ENCODE assay signal across 11 cellular contexts in genomic region chr5:150492621-150493020, GRCh38. TPM values are rescaled to one million over a fixed set of nuclear protein-coding genes. Genes with fewer than 3 reads are reported as not detected.
A peak's percentile ranks its signal among the peaks of the same experiment; 100 is the strongest.
DNase-seq lines count a peak whose midpoint lies in the region; ATAC-seq and TF ChIP-seq lines count a peak whose summit lies in the region.
"Had no signal": no experiment of that assay in that cellular context is flagged by ENCODE, and none has a peak within 500 bp of the region (broad histone marks: within the 10 kb centered on the region; RNA-seq: fewer than 3 reads in every experiment).

No MANE protein-coding gene starts in this region.

- H3K27ac ChIP-seq in IMR-90 (ENCODE audit: insufficient read depth, low read length) (peak overlapping the region; percentile 80), dorsolateral prefrontal cortex (peak overlapping the region in 50 of 59 donors; percentile 4 to 98 (median 91)), muscle layer of duodenum (ENCODE audit: low read length) (peak overlapping the region; percentile 36)

- H3K36me3 ChIP-seq in IMR-90 (ENCODE audit: control insufficient read depth, insufficient read depth, low read length) (peaks cover 3% of the 10 kb centered on the region; the same call in 1 of the 2 replicates), muscle layer of duodenum (ENCODE audit: control insufficient read depth in 1 of 2, insufficient read depth in 2 of 2, low read length in 2 of 2) (no peaks in the 10 kb centered on the region)

- H3K9me3 ChIP-seq in IMR-90 (ENCODE audit: control insufficient read depth, insufficient read depth, low read length), result no peaks in the 10 kb centered on the region
- no peaks in the 10 kb centered on the region for H3K9me3 ChIP-seq in muscle layer of duodenum (ENCODE audit: control insufficient read depth in 1 of 2, low read length in 2 of 2)
- H3K9me3 ChIP-seq: BE2C had no signal

- peak overlapping the region; percentile 99 for H2BK5ac ChIP-seq in IMR-90 (ENCODE audit: low read depth, low read length, poor library complexity, severe bottlenecking)

- no peaks in the 10 kb centered on the region for H3K27me3 ChIP-seq in IMR-90 (ENCODE audit: control insufficient read depth, insufficient read depth, low read length)
- H3K27me3 ChIP-seq in dorsolateral prefrontal cortex, result no peaks in the 10 kb centered on the region
- H3K27me3 ChIP-seq in muscle layer of duodenum (ENCODE audit: low read depth, low read length), result no peaks in the 10 kb centered on the region
- H3K27me3 ChIP-seq: BE2C had no signal

- H4K20me1 ChIP-seq in IMR-90 (ENCODE audit: insufficient read depth, low read length), result peaks cover 63% of the 10 kb centered on the region

- TF ChIP-seq POLR2A in IMR-90 (IDR thresholded peaks at IDR 0.05; ENCODE audit: low read depth, low read length), result no peak

- H2AK5ac ChIP-seq in IMR-90 (ENCODE audit: low read depth, low read length), result peak overlapping the region; percentile 76

- peak overlapping the region; percentile 69 for H2BK20ac ChIP-seq in IMR-90 (ENCODE audit: low read depth, low read length)

- DNase-seq in 8988T, result peak; percentile 80
- peak; percentile 87 for DNase-seq in IMR-90
- DNase-seq in dorsolateral prefrontal cortex, result peak in 1 of 10 donors; percentile 62
- no peak for DNase-seq in NCI-H1092 (lab: John Stamatoyannopoulos, UW)
- DNase-seq in HEK293T (ENCODE audit: extremely low spot score), result no peak
- no peak for DNase-seq in LoVo (ENCODE audit: low spot score)
- DNase-seq: activated T-cell treated with anti-CD3 and anti-CD28 coated beads, Interleukin-2, amount 50 U/mL, for 48 hours; BE2C had no signal

- in situ Hi-C loops in IMR-90 (cut with MboI; ENCODE audit: low sequenced_read_pairs), result no loop called here

- H4K91ac ChIP-seq in IMR-90 (ENCODE audit: insufficient read depth, low read depth, low read length), result peak overlapping the region; percentile 56

- H3K9ac ChIP-seq in IMR-90 (ENCODE audit: low read depth, low read length), result peak overlapping the region; percentile 24

- H3K23ac ChIP-seq in IMR-90 (ENCODE audit: low read depth, low read length), result peak overlapping the region; percentile 76

- H3K14ac ChIP-seq in IMR-90 (replicated peaks; ENCODE audit: low read depth, low read length), result peak overlapping the region; percentile 58

- POLR2A ChIA-PET in IMR-90 (lab: Charles Lee; ENCODE audit: unreplicated experiment), result no interaction called here
- POLR2A ChIA-PET in HEK293T (lab: Yijun Ruan, JAX), result no interaction called here

- peak; percentile 16; the same call in 1 of the 2 replicates for TF ChIP-seq RAD21 in IMR-90 (IDR thresholded peaks at IDR 0.05; ENCODE audit: low read length)

- CTCF ChIA-PET in IMR-90 (lab: Yijun Ruan, JAX) (interaction anchor here (0.6 kb wide), 1 partner anchor 24 kb away, joined by 4 read pairs; no protein-coding TSS in a partner anchor), HEK293T (lab: Yijun Ruan, JAX) (interaction anchor here (1.4 kb wide), 1 partner anchor 68 kb away, joined by 5 read pairs; no protein-coding TSS in a partner anchor)

- H3K4me1 ChIP-seq in IMR-90 (ENCODE audit: control insufficient read depth, insufficient read depth, low read length), result peaks cover 60% of the 10 kb centered on the region
- H3K4me1 ChIP-seq in muscle layer of duodenum (ENCODE audit: control insufficient read depth in 1 of 2, insufficient read depth in 2 of 2, low read length in 2 of 2), result peaks cover 49 to 69% of the 10 kb centered on the region in 2 donors

- intact Hi-C loops in IMR-90 (cut with micrococcal nuclease) (no loop called here), dorsolateral prefrontal cortex (cut with DNase I) (loop anchor here in 1 of 2 donors (10.0 kb wide), 1 partner anchor 592 kb away; the partner anchor contains the start of gene TNIP1)

- no TSS peak for BruUV-seq in IMR-90 (replicated peaks; lab: Mats Ljungman, UMichigan)

- dilution Hi-C loops in IMR-90 (cut with HindIII; ENCODE audit: low sequenced_read_pairs, unreplicated experiment), result no loop called here

- peaks cover 31% of the 10 kb centered on the region for H3K9me1 ChIP-seq in IMR-90 (ENCODE audit: insufficient read depth, low read length)

- peak overlapping the region; percentile 81 for H3K4ac ChIP-seq in IMR-90 (ENCODE audit: low read depth, low read length)

- no peak overlapping the region for H3K4me3 ChIP-seq in IMR-90 (ENCODE audit: insufficient read depth, low read depth, low read length)
- no peak overlapping the region for H3K4me3 ChIP-seq in dorsolateral prefrontal cortex
- H3K4me3 ChIP-seq in muscle layer of duodenum (ENCODE audit: low read depth in 1 of 2, low read length in 2 of 2), result no peak overlapping the region
- H3K4me3 ChIP-seq: GM12878 had no signal

- H3K18ac ChIP-seq in IMR-90 (ENCODE audit: low read depth, low read length), result peak overlapping the region; percentile 48; the same call in 1 of the 2 replicates

- H3K4me2 ChIP-seq in IMR-90 (ENCODE audit: low read depth, low read length), result peak overlapping the region; percentile 37

- no peak for TF ChIP-seq CTCF in IMR-90 (conservative IDR thresholded peaks at IDR 0.05; ENCODE audit: low read depth, low read length)
- no peak for TF ChIP-seq CTCF in dorsolateral prefrontal cortex (IDR thresholded peaks at IDR 0.05 in 54 of 56, conservative IDR thresholded peaks at IDR 0.05 in 2 of 56; ENCODE audit: low read depth in 1 of 56, partially characterized antibody in 56 of 56)

- peak overlapping the region; percentile 35; the same call in 1 of the 2 replicates for H4K5ac ChIP-seq in IMR-90 (ENCODE audit: low read depth, low read length)

- H3K56ac ChIP-seq in IMR-90 (ENCODE audit: extremely low read depth, insufficient read depth, low read length), result peak overlapping the region; percentile 54; the same call in 1 of the 2 replicates

- peak overlapping the region; percentile 19; the same call in 1 of the 3 replicates for H2BK15ac ChIP-seq in IMR-90 (ENCODE audit: low read depth, low read length)

- peak overlapping the region; percentile 16 to 75; a peak in 3 of 4 replicates for H4K8ac ChIP-seq in IMR-90 (ENCODE audit: low read depth in 2 of 2, low read length in 2 of 2)

- ATAC-seq in IMR-90 (ENCODE audit: low read depth) (peak; percentile 58), HG02840 (IDR thresholded peaks at IDR 0.05; ENCODE audit: low FRiP score, unreplicated experiment) (no peak)
- ATAC-seq: GM12878 had no signal

- peak overlapping the region; percentile 70 for H2BK120ac ChIP-seq in IMR-90 (ENCODE audit: low read depth, low read length)

- H2AFZ ChIP-seq in IMR-90 (replicated peaks; ENCODE audit: low read length, poor library complexity), result peak overlapping the region; percentile 56

- peak overlapping the region; percentile 56 for H2AK9ac ChIP-seq in IMR-90 (replicated peaks; ENCODE audit: low read depth, low read length, poor library complexity)

- 44% methylated on average over 2 of the region's 6 CpGs; no CpG with 5 or more reads in 1 of the 2 experiments for WGBS in IMR-90 (ENCODE audit: extremely low coverage in 2 of 2, insufficient read length in 1 of 2), 2 experiments

- peaks cover 21 to 72% of the 10 kb centered on the region in 2 experiments for H3K79me1 ChIP-seq in IMR-90 (ENCODE audit: low read depth in 1 of 2, low read length in 2 of 2)

TF ChIP-seq in IMR-90, 13 proteins besides CTCF, POLR2A, EP300 and RAD21:
- TF ChIP-seq CEBPB (IDR thresholded peaks at IDR 0.05; ENCODE audit: low read depth, low read length) (peak; percentile 67), FOS (IDR thresholded peaks at IDR 0.05; ENCODE audit: low read depth, low read length) (peak; percentile 52; the same call in 1 of the 2 replicates), RFX5 (IDR thresholded peaks at IDR 0.05; ENCODE audit: low read depth, low read length) (no peak), RCOR1 (IDR thresholded peaks at IDR 0.05; ENCODE audit: insufficient replicate concordance, low read length) (peak; percentile 88), CHD1 (IDR thresholded peaks at IDR 0.05; ENCODE audit: low read depth, low read length) (no peak), MAZ (IDR thresholded peaks at IDR 0.05; ENCODE audit: borderline replicate concordance, low read depth, low read length) (0 out of 2 replicates have a peak, but pooled peaks have one; percentile 21)

TF ChIP-seq in HEK293T, 16 proteins besides CTCF, POLR2A, EP300 and RAD21:
- TF ChIP-seq TARDBP (IDR thresholded peaks at IDR 0.05) (no peak), HDGF (IDR thresholded peaks at IDR 0.05; ENCODE audit: borderline replicate concordance) (no peak), ARNT (IDR thresholded peaks at IDR 0.05) (no peak), ZNF384 (IDR thresholded peaks at IDR 0.05) (no peak)

RNA-seq across cellular contexts. Expression of gene NDST1, which starts 15.3 kb away (rescaled TPM):
- total RNA-seq in IMR-90 (2012; rRNA removed), result 30.3 and 30.5 TPM in 2 replicates
- 80.4 and 101 TPM in 2 replicates for polyA plus RNA-seq in IMR-90 (2012; rRNA removed)
- polyA plus RNA-seq in IMR-90 (2012; cell fraction: cytosol; rRNA removed), result 41.4 and 74.0 TPM in 2 replicates
- 81.4 and 121 TPM in 2 replicates for polyA plus RNA-seq in IMR-90 (2012; cell fraction: nucleus; rRNA removed; ENCODE audit: low replicate concordance)
- 100 to 1,000 TPM in 43 of 120 experiments, 10 to 100 TPM in 77; 64.3 to 163 (median 92.5) TPM for total RNA-seq in dorsolateral prefrontal cortex

RNA-seq across cellular contexts. Expression of gene RPS14, which starts 43.1 kb away (rescaled TPM):
- total RNA-seq in IMR-90 (2012; rRNA removed) (7,310 and 7,583 TPM in 2 replicates), dorsolateral prefrontal cortex (100 to 1,000 TPM; 441 to 866 (median 635) TPM)
- polyA plus RNA-seq in IMR-90 (2012; rRNA removed), result 6,296 and 6,747 TPM in 2 replicates
- polyA plus RNA-seq in IMR-90 (2012; cell fraction: cytosol; rRNA removed), result 5,609 and 17,745 TPM in 2 replicates
- 873 and 3,349 TPM in 2 replicates for polyA plus RNA-seq in IMR-90 (2012; cell fraction: nucleus; rRNA removed; ENCODE audit: low replicate concordance)

Comparison
In these comparisons a context has a peak if more than half of its experiments do, and no peak if none do; other contexts are left out.
1. DNase-seq: peak in 8988T (single experiment) and IMR-90 (single experiment); none in NCI-H1092 (single experiment), HEK293T (single experiment) and LoVo (single experiment).
2. H3K27ac ChIP-seq: peak in every context shown above with its lines; median percentile 91 in dorsolateral prefrontal cortex; 80 in IMR-90; 36 in muscle layer of duodenum.